21 cellular contexts compared by ENCODE assay signal in genomic region chr1:222730866-222731265, GRCh38. TPM values are rescaled to one million over a fixed set of nuclear protein-coding genes. Genes with fewer than 3 reads are reported as not detected.
"Had no signal": no experiment of that assay in that cellular context is flagged by ENCODE, and none has a peak within 500 bp of the region (broad histone marks: within the 10 kb centered on the region; RNA-seq: fewer than 3 reads in every experiment).

No MANE protein-coding gene starts in this region.

- DNase-seq: activated CD8-positive, alpha-beta memory T cell treated with anti-CD3 and anti-CD28 coated beads, Interleukin-2, amount 50 U/mL, for 48 hours; aorta; erythroblast; foreskin melanocyte; glutamatergic neuron; hypothalamus; islet precursor cell; lower lobe of right lung; nephron progenitor cell; occipital lobe; posterior cingulate gyrus; sigmoid colon; stimulated activated naive CD4-positive, alpha-beta T cell treated with Interleukin-2 at 50 U/mL for 16 hours; SW 1271; transverse colon; WERI-Rb-1 had no signal

- H3K9me3 Mint-ChIP-seq: nephron progenitor cell had no signal

- FAIRE-seq: endometrium had no signal

- H3K27ac Mint-ChIP-seq: nephron progenitor cell had no signal

- ATAC-seq: lower lobe of right lung had no signal

- H3K4me3 ChIP-seq: coronary artery, lower lobe of right lung, sigmoid colon, transverse colon, vagina had no signal

- H3K27me3 ChIP-seq: sigmoid colon, transverse colon, vagina had no signal

- H3K4me1 Mint-ChIP-seq: nephron progenitor cell had no signal

- H3K27ac ChIP-seq: coronary artery, lower lobe of right lung, sigmoid colon, transverse colon, vagina, WERI-Rb-1 had no signal

- H3K9me3 ChIP-seq: lower lobe of right lung, sigmoid colon, transverse colon, vagina had no signal

- H3K36me3 ChIP-seq: WERI-Rb-1 had no signal

- H3K4me3 Mint-ChIP-seq: nephron progenitor cell had no signal

- H3K4me1 ChIP-seq: sigmoid colon, transverse colon, vagina had no signal

RNA-seq across cellular contexts. Expression of gene FAM177B, which starts 6.1 kb away (rescaled TPM):
- total RNA-seq: occipital lobe; renal cortical epithelial cell; T-helper 2 cell treated with Interferon-gamma antibody and Interleukin-4, amounts not matched to agents 100 ng/mL and 5 ng/mL, for 36 hours; vagina had no signal
